Comparison of ENCODE assay signal across 1 cellular context in genomic region chr2:270861-271260, GRCh38.
TF ChIP-seq lines count a peak whose summit lies in the region.

No MANE protein-coding gene starts in this region.

TF ChIP-seq in HepG2, 621 proteins besides CTCF, POLR2A, EP300 and RAD21 (continued from another document and continues in another):
- TF ChIP-seq BCL3 (CRISPR knock-in tag; IDR thresholded peaks at IDR 0.05): no peak
- no peak for TF ChIP-seq TBX2 (CRISPR knock-in tag; IDR thresholded peaks at IDR 0.05; ENCODE audit: borderline replicate concordance)
- no peak for TF ChIP-seq ZBTB33 (CRISPR knock-in tag; IDR thresholded peaks at IDR 0.05)
- TF ChIP-seq XBP1 (CRISPR knock-in tag; IDR thresholded peaks at IDR 0.05): no peak
- TF ChIP-seq HOXA3 (CRISPR knock-in tag; IDR thresholded peaks at IDR 0.05): no peak
- no peak for TF ChIP-seq ZNF792 (CRISPR knock-in tag; IDR thresholded peaks at IDR 0.05)
- no peak for TF ChIP-seq XRCC5 (optimal IDR thresholded peaks at IDR 0.05; ENCODE audit: low read length)
- no peak for TF ChIP-seq THAP11 (CRISPR knock-in tag; IDR thresholded peaks at IDR 0.05)
- peak; percentile 30 for TF ChIP-seq SKI (IDR thresholded peaks at IDR 0.05; ENCODE audit: partially characterized antibody)
- TF ChIP-seq ZNF839 (CRISPR knock-in tag; IDR thresholded peaks at IDR 0.05; ENCODE audit: borderline replicate concordance): no peak
- no peak for TF ChIP-seq HMGXB3 (CRISPR knock-in tag; IDR thresholded peaks at IDR 0.05; ENCODE audit: borderline replicate concordance)
- no peak for TF ChIP-seq FOSL2 (CRISPR knock-in tag; IDR thresholded peaks at IDR 0.05)
- TF ChIP-seq USF2 (IDR thresholded peaks at IDR 0.05; ENCODE audit: low read depth, low read length): no peak
- no peak for TF ChIP-seq USF2 (CRISPR knock-in tag; IDR thresholded peaks at IDR 0.05; ENCODE audit: borderline replicate concordance)
- TF ChIP-seq TEAD2 (CRISPR knock-in tag; IDR thresholded peaks at IDR 0.05): no peak
- TF ChIP-seq SMARCE1 (IDR thresholded peaks at IDR 0.05; ENCODE audit: borderline replicate concordance): no peak
- TF ChIP-seq FOXM1 (CRISPR knock-in tag; IDR thresholded peaks at IDR 0.05): no peak
- TF ChIP-seq ZBTB42 (CRISPR knock-in tag; IDR thresholded peaks at IDR 0.05): no peak
- TF ChIP-seq ZNF225 (CRISPR knock-in tag; IDR thresholded peaks at IDR 0.05): no peak
- TF ChIP-seq ATF3 (CRISPR knock-in tag; IDR thresholded peaks at IDR 0.05): no peak
- TF ChIP-seq ZNF234 (CRISPR knock-in tag; conservative IDR thresholded peaks at IDR 0.05): no peak
- TF ChIP-seq MBNL3 (CRISPR knock-in tag; conservative IDR thresholded peaks at IDR 0.05): no peak
- no peak for TF ChIP-seq BATF2 (CRISPR knock-in tag; IDR thresholded peaks at IDR 0.05)
- TF ChIP-seq TFDP1 (CRISPR knock-in tag; IDR thresholded peaks at IDR 0.05; ENCODE audit: borderline replicate concordance): no peak
- no peak for TF ChIP-seq MTF1 (CRISPR knock-in tag; IDR thresholded peaks at IDR 0.05)
- TF ChIP-seq TBP (CRISPR knock-in tag; IDR thresholded peaks at IDR 0.05): no peak
- TF ChIP-seq SATB2 (CRISPR knock-in tag; IDR thresholded peaks at IDR 0.05): no peak
- no peak for TF ChIP-seq AHDC1 (CRISPR knock-in tag; IDR thresholded peaks at IDR 0.05; ENCODE audit: borderline replicate concordance)
- TF ChIP-seq CEBPG (CRISPR knock-in tag; IDR thresholded peaks at IDR 0.05): peak; percentile 63
- TF ChIP-seq DMTF1 (CRISPR knock-in tag; IDR thresholded peaks at IDR 0.05): no peak
- no peak for TF ChIP-seq NCOA5 (CRISPR knock-in tag; IDR thresholded peaks at IDR 0.05)
- TF ChIP-seq TRIM24 (CRISPR knock-in tag; IDR thresholded peaks at IDR 0.05): no peak
- 0 out of 2 replicates have a peak, but pooled peaks have one; percentile 52 for TF ChIP-seq SALL1 (CRISPR knock-in tag; IDR thresholded peaks at IDR 0.05)
- TF ChIP-seq ZNF24 (IDR thresholded peaks at IDR 0.05): no peak
- TF ChIP-seq ZBTB2 (CRISPR knock-in tag; IDR thresholded peaks at IDR 0.05; ENCODE audit: low read depth): no peak
- 0 out of 2 replicates have a peak, but pooled peaks have one; percentile 27 for TF ChIP-seq NR2C2 (CRISPR knock-in tag; IDR thresholded peaks at IDR 0.05; ENCODE audit: borderline replicate concordance)
- no peak for TF ChIP-seq CCAR2 (optimal IDR thresholded peaks at IDR 0.05; ENCODE audit: low read depth, low read length)
- TF ChIP-seq ELF3 (CRISPR knock-in tag; IDR thresholded peaks at IDR 0.05): no peak
- TF ChIP-seq PLRG1 (conservative IDR thresholded peaks at IDR 0.05): no peak
- TF ChIP-seq CENPT (CRISPR knock-in tag; IDR thresholded peaks at IDR 0.05; ENCODE audit: low read depth): no peak
- TF ChIP-seq PHF5A (CRISPR knock-in tag; IDR thresholded peaks at IDR 0.05; ENCODE audit: low read depth, unreplicated experiment): no peak
- no peak for TF ChIP-seq ZNF292 (CRISPR knock-in tag; IDR thresholded peaks at IDR 0.05; ENCODE audit: borderline replicate concordance, low read depth)
- no peak for TF ChIP-seq RORA (CRISPR knock-in tag; IDR thresholded peaks at IDR 0.05)
- TF ChIP-seq ZNF614 (CRISPR knock-in tag; IDR thresholded peaks at IDR 0.05; ENCODE audit: borderline replicate concordance): no peak; the same call in 1 of the 2 replicates
